ENCODE assay signal across 1 cellular context in the genomic region with DNA sequence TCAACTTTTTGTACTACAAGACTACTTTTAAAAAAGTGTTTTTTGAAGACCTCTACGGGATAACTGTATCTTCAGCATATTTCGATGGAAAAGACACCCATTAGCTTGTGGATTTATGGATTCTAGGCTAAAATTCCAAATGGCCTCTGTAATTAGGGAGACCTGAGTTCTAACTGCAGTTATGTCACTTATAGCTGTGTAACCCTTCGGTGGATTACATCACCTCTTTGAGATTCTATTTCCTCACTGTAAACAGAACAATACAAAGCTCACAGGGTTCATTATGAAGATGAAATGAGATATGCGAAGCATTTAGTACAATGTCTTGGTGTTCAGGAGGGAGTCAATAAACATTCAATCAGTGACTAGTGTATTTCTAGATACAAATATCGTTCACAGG.
TF ChIP-seq lines count a peak whose summit lies in the region.

No MANE protein-coding gene starts in this region.

TF ChIP-seq in HepG2, 621 proteins besides CTCF, POLR2A, EP300 and RAD21 (continued from another document and continues in another):
- TF ChIP-seq, protein P1, sequence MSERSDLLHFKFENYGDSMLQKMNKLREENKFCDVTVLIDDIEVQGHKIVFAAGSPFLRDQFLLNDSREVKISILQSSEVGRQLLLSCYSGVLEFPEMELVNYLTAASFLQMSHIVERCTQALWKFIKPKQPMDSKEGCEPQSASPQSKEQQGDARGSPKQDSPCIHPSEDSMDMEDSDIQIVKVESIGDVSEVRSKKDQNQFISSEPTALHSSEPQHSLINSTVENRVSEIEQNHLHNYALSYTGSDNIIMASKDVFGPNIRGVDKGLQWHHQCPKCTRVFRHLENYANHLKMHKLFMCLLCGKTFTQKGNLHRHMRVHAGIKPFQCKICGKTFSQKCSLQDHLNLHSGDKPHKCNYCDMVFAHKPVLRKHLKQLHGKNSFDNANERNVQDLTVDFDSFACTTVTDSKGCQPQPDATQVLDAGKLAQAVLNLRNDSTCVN (CRISPR knock-in tag; IDR thresholded peaks at IDR 0.05; ENCODE audit: borderline replicate concordance), result no peak
- TF ChIP-seq ZNF614 (CRISPR knock-in tag; IDR thresholded peaks at IDR 0.05; ENCODE audit: borderline replicate concordance), result 0 out of 2 replicates have a peak, but pooled peaks have one; percentile 36
- no peak for TF ChIP-seq ZNF335 (CRISPR knock-in tag; IDR thresholded peaks at IDR 0.05)
- TF ChIP-seq, protein P2, sequence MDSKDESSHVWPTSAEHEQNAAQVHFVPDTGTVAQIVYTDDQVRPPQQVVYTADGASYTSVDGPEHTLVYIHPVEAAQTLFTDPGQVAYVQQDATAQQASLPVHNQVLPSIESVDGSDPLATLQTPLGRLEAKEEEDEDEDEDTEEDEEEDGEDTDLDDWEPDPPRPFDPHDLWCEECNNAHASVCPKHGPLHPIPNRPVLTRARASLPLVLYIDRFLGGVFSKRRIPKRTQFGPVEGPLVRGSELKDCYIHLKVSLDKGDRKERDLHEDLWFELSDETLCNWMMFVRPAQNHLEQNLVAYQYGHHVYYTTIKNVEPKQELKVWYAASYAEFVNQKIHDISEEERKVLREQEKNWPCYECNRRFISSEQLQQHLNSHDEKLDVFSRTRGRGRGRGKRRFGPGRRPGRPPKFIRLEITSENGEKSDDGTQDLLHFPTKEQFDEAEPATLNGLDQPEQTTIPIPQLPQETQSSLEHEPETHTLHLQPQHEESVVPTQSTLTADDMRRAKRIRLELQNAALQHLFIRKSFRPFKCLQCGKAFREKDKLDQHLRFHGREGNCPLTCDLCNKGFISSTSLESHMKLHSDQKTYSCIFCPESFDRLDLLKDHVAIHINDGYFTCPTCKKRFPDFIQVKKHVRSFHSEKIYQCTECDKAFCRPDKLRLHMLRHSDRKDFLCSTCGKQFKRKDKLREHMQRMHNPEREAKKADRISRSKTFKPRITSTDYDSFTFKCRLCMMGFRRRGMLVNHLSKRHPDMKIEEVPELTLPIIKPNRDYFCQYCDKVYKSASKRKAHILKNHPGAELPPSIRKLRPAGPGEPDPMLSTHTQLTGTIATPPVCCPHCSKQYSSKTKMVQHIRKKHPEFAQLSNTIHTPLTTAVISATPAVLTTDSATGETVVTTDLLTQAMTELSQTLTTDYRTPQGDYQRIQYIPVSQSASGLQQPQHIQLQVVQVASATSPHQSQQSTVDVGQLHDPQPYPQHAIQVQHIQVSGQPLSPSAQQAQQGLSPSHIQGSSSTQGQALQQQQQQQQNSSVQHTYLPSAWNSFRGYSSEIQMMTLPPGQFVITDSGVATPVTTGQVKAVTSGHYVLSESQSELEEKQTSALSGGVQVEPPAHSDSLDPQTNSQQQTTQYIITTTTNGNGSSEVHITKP (CRISPR knock-in tag; IDR thresholded peaks at IDR 0.05; ENCODE audit: low read depth), result no peak
- TF ChIP-seq, protein P3, sequence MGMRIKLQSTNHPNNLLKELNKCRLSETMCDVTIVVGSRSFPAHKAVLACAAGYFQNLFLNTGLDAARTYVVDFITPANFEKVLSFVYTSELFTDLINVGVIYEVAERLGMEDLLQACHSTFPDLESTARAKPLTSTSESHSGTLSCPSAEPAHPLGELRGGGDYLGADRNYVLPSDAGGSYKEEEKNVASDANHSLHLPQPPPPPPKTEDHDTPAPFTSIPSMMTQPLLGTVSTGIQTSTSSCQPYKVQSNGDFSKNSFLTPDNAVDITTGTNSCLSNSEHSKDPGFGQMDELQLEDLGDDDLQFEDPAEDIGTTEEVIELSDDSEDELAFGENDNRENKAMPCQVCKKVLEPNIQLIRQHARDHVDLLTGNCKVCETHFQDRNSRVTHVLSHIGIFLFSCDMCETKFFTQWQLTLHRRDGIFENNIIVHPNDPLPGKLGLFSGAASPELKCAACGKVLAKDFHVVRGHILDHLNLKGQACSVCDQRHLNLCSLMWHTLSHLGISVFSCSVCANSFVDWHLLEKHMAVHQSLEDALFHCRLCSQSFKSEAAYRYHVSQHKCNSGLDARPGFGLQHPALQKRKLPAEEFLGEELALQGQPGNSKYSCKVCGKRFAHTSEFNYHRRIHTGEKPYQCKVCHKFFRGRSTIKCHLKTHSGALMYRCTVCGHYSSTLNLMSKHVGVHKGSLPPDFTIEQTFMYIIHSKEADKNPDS (CRISPR knock-in tag; IDR thresholded peaks at IDR 0.05), result no peak
- TF ChIP-seq, protein P4, sequence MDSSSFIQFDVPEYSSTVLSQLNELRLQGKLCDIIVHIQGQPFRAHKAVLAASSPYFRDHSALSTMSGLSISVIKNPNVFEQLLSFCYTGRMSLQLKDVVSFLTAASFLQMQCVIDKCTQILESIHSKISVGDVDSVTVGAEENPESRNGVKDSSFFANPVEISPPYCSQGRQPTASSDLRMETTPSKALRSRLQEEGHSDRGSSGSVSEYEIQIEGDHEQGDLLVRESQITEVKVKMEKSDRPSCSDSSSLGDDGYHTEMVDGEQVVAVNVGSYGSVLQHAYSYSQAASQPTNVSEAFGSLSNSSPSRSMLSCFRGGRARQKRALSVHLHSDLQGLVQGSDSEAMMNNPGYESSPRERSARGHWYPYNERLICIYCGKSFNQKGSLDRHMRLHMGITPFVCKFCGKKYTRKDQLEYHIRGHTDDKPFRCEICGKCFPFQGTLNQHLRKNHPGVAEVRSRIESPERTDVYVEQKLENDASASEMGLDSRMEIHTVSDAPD (CRISPR knock-in tag; IDR thresholded peaks at IDR 0.05), result no peak
- TF ChIP-seq, protein P5, sequence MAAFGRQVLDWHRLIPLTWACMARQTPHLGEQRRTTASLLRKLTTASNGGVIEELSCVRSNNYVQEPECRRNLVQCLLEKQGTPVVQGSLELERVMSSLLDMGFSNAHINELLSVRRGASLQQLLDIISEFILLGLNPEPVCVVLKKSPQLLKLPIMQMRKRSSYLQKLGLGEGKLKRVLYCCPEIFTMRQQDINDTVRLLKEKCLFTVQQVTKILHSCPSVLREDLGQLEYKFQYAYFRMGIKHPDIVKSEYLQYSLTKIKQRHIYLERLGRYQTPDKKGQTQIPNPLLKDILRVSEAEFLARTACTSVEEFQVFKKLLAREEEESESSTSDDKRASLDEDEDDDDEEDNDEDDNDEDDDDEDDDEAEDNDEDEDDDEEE (CRISPR knock-in tag; IDR thresholded peaks at IDR 0.05), result no peak
- no peak for TF ChIP-seq ZNF562 (CRISPR knock-in tag; IDR thresholded peaks at IDR 0.05; ENCODE audit: borderline replicate concordance)
- TF ChIP-seq ZNF468 (CRISPR knock-in tag; IDR thresholded peaks at IDR 0.05), result no peak
- TF ChIP-seq, protein P6, sequence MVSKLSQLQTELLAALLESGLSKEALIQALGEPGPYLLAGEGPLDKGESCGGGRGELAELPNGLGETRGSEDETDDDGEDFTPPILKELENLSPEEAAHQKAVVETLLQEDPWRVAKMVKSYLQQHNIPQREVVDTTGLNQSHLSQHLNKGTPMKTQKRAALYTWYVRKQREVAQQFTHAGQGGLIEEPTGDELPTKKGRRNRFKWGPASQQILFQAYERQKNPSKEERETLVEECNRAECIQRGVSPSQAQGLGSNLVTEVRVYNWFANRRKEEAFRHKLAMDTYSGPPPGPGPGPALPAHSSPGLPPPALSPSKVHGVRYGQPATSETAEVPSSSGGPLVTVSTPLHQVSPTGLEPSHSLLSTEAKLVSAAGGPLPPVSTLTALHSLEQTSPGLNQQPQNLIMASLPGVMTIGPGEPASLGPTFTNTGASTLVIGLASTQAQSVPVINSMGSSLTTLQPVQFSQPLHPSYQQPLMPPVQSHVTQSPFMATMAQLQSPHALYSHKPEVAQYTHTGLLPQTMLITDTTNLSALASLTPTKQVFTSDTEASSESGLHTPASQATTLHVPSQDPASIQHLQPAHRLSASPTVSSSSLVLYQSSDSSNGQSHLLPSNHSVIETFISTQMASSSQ (IDR thresholded peaks at IDR 0.05; ENCODE audit: low read depth), result no peak
- TF ChIP-seq, protein P6 (CRISPR knock-in tag; IDR thresholded peaks at IDR 0.05; ENCODE audit: borderline replicate concordance), result no peak
- TF ChIP-seq, protein P7, sequence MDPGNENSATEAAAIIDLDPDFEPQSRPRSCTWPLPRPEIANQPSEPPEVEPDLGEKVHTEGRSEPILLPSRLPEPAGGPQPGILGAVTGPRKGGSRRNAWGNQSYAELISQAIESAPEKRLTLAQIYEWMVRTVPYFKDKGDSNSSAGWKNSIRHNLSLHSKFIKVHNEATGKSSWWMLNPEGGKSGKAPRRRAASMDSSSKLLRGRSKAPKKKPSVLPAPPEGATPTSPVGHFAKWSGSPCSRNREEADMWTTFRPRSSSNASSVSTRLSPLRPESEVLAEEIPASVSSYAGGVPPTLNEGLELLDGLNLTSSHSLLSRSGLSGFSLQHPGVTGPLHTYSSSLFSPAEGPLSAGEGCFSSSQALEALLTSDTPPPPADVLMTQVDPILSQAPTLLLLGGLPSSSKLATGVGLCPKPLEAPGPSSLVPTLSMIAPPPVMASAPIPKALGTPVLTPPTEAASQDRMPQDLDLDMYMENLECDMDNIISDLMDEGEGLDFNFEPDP (CRISPR knock-in tag; conservative IDR thresholded peaks at IDR 0.05), result no peak
- no peak for TF ChIP-seq HDAC2 (CRISPR knock-in tag; IDR thresholded peaks at IDR 0.05)
- 0 out of 2 replicates have a peak, but pooled peaks have one; percentile 25 for TF ChIP-seq YEATS2 (CRISPR knock-in tag; IDR thresholded peaks at IDR 0.05; ENCODE audit: borderline replicate concordance)
- no peak for TF ChIP-seq ARID2 (CRISPR knock-in tag; IDR thresholded peaks at IDR 0.05; ENCODE audit: borderline replicate concordance)
- no peak for TF ChIP-seq ZNF138 (CRISPR knock-in tag; IDR thresholded peaks at IDR 0.05; ENCODE audit: low read depth)
- TF ChIP-seq ZNF20 (CRISPR knock-in tag; IDR thresholded peaks at IDR 0.05), result no peak
- no peak for TF ChIP-seq KDM5B (CRISPR knock-in tag; IDR thresholded peaks at IDR 0.05; ENCODE audit: borderline replicate concordance)
- TF ChIP-seq, protein P8, sequence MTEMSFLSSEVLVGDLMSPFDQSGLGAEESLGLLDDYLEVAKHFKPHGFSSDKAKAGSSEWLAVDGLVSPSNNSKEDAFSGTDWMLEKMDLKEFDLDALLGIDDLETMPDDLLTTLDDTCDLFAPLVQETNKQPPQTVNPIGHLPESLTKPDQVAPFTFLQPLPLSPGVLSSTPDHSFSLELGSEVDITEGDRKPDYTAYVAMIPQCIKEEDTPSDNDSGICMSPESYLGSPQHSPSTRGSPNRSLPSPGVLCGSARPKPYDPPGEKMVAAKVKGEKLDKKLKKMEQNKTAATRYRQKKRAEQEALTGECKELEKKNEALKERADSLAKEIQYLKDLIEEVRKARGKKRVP (CRISPR knock-in tag; IDR thresholded peaks at IDR 0.05), result peak in 1 of 2 experiments; percentile 99; a peak in 2 of 4 replicates
- TF ChIP-seq, protein P9, sequence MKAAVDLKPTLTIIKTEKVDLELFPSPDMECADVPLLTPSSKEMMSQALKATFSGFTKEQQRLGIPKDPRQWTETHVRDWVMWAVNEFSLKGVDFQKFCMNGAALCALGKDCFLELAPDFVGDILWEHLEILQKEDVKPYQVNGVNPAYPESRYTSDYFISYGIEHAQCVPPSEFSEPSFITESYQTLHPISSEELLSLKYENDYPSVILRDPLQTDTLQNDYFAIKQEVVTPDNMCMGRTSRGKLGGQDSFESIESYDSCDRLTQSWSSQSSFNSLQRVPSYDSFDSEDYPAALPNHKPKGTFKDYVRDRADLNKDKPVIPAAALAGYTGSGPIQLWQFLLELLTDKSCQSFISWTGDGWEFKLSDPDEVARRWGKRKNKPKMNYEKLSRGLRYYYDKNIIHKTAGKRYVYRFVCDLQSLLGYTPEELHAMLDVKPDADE (CRISPR knock-in tag; IDR thresholded peaks at IDR 0.05), result no peak
- TF ChIP-seq, protein P10, sequence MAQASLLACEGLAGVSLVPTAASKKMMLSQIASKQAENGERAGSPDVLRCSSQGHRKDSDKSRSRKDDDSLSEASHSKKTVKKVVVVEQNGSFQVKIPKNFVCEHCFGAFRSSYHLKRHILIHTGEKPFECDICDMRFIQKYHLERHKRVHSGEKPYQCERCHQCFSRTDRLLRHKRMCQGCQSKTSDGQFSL (CRISPR knock-in tag; IDR thresholded peaks at IDR 0.05), result no peak
- no peak for TF ChIP-seq PAF1 (CRISPR knock-in tag; IDR thresholded peaks at IDR 0.05)
- TF ChIP-seq HOXD1 (CRISPR knock-in tag; IDR thresholded peaks at IDR 0.05), result no peak
- TF ChIP-seq ATF7 (IDR thresholded peaks at IDR 0.05), result peak; percentile 89
- no peak for TF ChIP-seq ATF7 (CRISPR knock-in tag; IDR thresholded peaks at IDR 0.05)
- no peak for TF ChIP-seq TOE1 (CRISPR knock-in tag; IDR thresholded peaks at IDR 0.05)
- no peak for TF ChIP-seq ZBTB1 (CRISPR knock-in tag; IDR thresholded peaks at IDR 0.05; ENCODE audit: borderline replicate concordance)
- TF ChIP-seq ZNF543 (CRISPR knock-in tag; IDR thresholded peaks at IDR 0.05), result no peak
- TF ChIP-seq HOXA5 (CRISPR knock-in tag; IDR thresholded peaks at IDR 0.05), result 0 out of 2 replicates have a peak, but pooled peaks have one; percentile 53
- TF ChIP-seq HCFC1 (IDR thresholded peaks at IDR 0.05; ENCODE audit: low read depth, low read length), result no peak
- TF ChIP-seq, protein P11, sequence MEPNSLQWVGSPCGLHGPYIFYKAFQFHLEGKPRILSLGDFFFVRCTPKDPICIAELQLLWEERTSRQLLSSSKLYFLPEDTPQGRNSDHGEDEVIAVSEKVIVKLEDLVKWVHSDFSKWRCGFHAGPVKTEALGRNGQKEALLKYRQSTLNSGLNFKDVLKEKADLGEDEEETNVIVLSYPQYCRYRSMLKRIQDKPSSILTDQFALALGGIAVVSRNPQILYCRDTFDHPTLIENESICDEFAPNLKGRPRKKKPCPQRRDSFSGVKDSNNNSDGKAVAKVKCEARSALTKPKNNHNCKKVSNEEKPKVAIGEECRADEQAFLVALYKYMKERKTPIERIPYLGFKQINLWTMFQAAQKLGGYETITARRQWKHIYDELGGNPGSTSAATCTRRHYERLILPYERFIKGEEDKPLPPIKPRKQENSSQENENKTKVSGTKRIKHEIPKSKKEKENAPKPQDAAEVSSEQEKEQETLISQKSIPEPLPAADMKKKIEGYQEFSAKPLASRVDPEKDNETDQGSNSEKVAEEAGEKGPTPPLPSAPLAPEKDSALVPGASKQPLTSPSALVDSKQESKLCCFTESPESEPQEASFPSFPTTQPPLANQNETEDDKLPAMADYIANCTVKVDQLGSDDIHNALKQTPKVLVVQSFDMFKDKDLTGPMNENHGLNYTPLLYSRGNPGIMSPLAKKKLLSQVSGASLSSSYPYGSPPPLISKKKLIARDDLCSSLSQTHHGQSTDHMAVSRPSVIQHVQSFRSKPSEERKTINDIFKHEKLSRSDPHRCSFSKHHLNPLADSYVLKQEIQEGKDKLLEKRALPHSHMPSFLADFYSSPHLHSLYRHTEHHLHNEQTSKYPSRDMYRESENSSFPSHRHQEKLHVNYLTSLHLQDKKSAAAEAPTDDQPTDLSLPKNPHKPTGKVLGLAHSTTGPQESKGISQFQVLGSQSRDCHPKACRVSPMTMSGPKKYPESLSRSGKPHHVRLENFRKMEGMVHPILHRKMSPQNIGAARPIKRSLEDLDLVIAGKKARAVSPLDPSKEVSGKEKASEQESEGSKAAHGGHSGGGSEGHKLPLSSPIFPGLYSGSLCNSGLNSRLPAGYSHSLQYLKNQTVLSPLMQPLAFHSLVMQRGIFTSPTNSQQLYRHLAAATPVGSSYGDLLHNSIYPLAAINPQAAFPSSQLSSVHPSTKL (CRISPR knock-in tag; IDR thresholded peaks at IDR 0.05), result peak; percentile 86
- no peak for TF ChIP-seq MATR3 (CRISPR knock-in tag; IDR thresholded peaks at IDR 0.05)
- no peak for TF ChIP-seq ZNF296 (CRISPR knock-in tag; conservative IDR thresholded peaks at IDR 0.05)
- no peak for TF ChIP-seq SATB2 (CRISPR knock-in tag; IDR thresholded peaks at IDR 0.05)
